ENCODE assay signal across 8 cellular contexts in genomic region chr3:125129512-125129962, GRCh38.
DNase-seq lines count a peak whose midpoint lies in the region; ATAC-seq and TF ChIP-seq lines count a peak whose summit lies in the region.

No MANE protein-coding gene starts in this region.

- H3K4me3 ChIP-seq in choroid plexus epithelial cell (ENCODE audit: low read depth, low read length) (peak overlapping the region; percentile 10), OCI-LY7 (ENCODE audit: low read depth, low read length, poor library complexity, severe bottlenecking) (no peak overlapping the region)

- intact Hi-C loops in OCI-LY7 (cut with micrococcal nuclease; ENCODE audit: unreplicated experiment): no loop called here

- H3K4me1 ChIP-seq in OCI-LY7 (ENCODE audit: insufficient read depth, low read length, poor library complexity, severe bottlenecking): peaks cover 10% of the 10 kb centered on the region

- no peak overlapping the region for H3K4me2 ChIP-seq in OCI-LY7 (ENCODE audit: low read length)

- no peaks in the 10 kb centered on the region for H3K36me3 ChIP-seq in OCI-LY7 (ENCODE audit: insufficient read depth, low read length)

- no TSS peak for BruUV-seq in OCI-LY7 (replicated peaks; lab: Mats Ljungman, UMichigan)

- TF ChIP-seq CTCF in choroid plexus epithelial cell (conservative IDR thresholded peaks at IDR 0.05; ENCODE audit: low read depth, low read length) (no peak), OCI-LY7 (conservative IDR thresholded peaks at IDR 0.05; ENCODE audit: low read length) (no peak)

- no peak overlapping the region for H3K27ac ChIP-seq in OCI-LY7 (ENCODE audit: low read depth, low read length, poor library complexity, severe bottlenecking)

- CTCF ChIA-PET in OCI-LY7 (lab: Charles Lee; ENCODE audit: unreplicated experiment): interaction anchor here (1.7 kb wide), 1 partner anchor 11 kb away, joined by 3 read pairs; no protein-coding TSS in a partner anchor

- POLR2A ChIA-PET in OCI-LY7 (lab: Charles Lee): interaction anchor here (0.6 kb wide), 1 partner anchor 187 kb away, joined by 3 read pairs; no protein-coding TSS in a partner anchor

- DNase-seq in DMS153 (lab: John Stamatoyannopoulos, UW): peak; percentile 19
- peak; percentile 34 for DNase-seq in NCI-H345 (lab: John Stamatoyannopoulos, UW)
- peak; percentile 99 for DNase-seq in choroid plexus epithelial cell (ENCODE audit: low read depth)
- peak; percentile 98 for DNase-seq in myocyte (ENCODE audit: low read depth)
- no peak for DNase-seq in OCI-LY7 (ENCODE audit: low spot score)
- no peak for DNase-seq in activated CD4-positive, alpha-beta T cell treated with anti-CD3 and anti-CD28 coated beads, Interleukin-2, amount 50 U/mL, for 48 hours

- ATAC-seq in HG03045 (IDR thresholded peaks at IDR 0.05; ENCODE audit: unreplicated experiment): no peak
- ATAC-seq in GM21717 (IDR thresholded peaks at IDR 0.05; ENCODE audit: unreplicated experiment): no peak

- H3K9me3 ChIP-seq in OCI-LY7 (ENCODE audit: low read length): no peaks in the 10 kb centered on the region

- H3K9me2 ChIP-seq in OCI-LY7 (ENCODE audit: insufficient read depth, low read length): no peaks in the 10 kb centered on the region

- no peak overlapping the region for H2AFZ ChIP-seq in OCI-LY7 (ENCODE audit: low read length)

- no peaks in the 10 kb centered on the region for H4K20me1 ChIP-seq in OCI-LY7 (ENCODE audit: insufficient read depth, low read length)

- H3K79me2 ChIP-seq in OCI-LY7 (ENCODE audit: insufficient read depth, low read depth, low read length): no peaks in the 10 kb centered on the region

Comparison
In these comparisons a context has a peak if more than half of its experiments do, and no peak if none do; other contexts are left out.
1. DNase-seq: peak in DMS153 (single experiment), NCI-H345 (single experiment), choroid plexus epithelial cell (single experiment) and myocyte (single experiment); none in OCI-LY7 (single experiment) and activated CD4-positive, alpha-beta T cell treated with anti-CD3 and anti-CD28 coated beads, Interleukin-2, amount 50 U/mL, for 48 hours (0 of 2).